Comparison of ENCODE assay signal across 18 cellular contexts in the genomic region with DNA sequence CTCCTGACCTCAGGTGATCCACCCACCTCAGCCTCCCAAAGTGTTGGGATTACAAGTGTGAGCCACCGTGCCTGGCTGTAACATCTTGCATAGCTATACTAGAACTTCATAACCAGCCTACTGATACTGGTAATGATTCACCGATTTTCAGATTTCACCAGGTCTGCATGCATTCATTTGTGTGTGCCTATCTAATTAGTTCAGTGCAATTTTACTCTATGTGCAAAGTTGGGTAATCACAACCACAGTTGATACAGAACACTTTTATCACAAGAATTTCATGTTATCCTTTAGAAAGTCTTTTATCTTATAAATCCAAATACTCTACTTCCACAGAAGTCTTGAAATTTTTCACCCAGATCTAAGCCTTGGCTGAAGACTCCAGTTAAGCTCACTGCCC.
DNase-seq lines count a peak whose midpoint lies in the region; ATAC-seq lines count a peak whose summit lies in the region.
"Had no signal": no experiment of that assay in that cellular context is flagged by ENCODE, and none has a peak within 500 bp of the region (broad histone marks: within the 10 kb centered on the region; RNA-seq: fewer than 3 reads in every experiment).

No MANE protein-coding gene starts in this region.

- H3K36me3 Mint-ChIP-seq in central memory CD8-positive, alpha-beta T cell (ENCODE audit: insufficient read depth): peaks cover 5% of the 10 kb centered on the region

- H3K9me3 Mint-ChIP-seq in central memory CD8-positive, alpha-beta T cell: no peaks in the 10 kb centered on the region
- H3K9me3 Mint-ChIP-seq: CD4-positive, alpha-beta T cell; CD8-positive, alpha-beta T cell had no signal

- no peaks in the 10 kb centered on the region for H3K27me3 Mint-ChIP-seq in central memory CD8-positive, alpha-beta T cell
- H3K27me3 Mint-ChIP-seq: B cell; CD4-positive, alpha-beta T cell had no signal

- peak; percentile 41 for DNase-seq in activated effector memory CD4-positive, alpha-beta T cell treated with anti-CD3 and anti-CD28 coated beads, Interleukin-2, amount 50 U/mL, for 16 hours
- DNase-seq in activated effector memory CD4-positive, alpha-beta T cell treated with Interleukin-2 at 50 U/mL for 16 hours: no peak
- DNase-seq in amniotic epithelial cell (ENCODE audit: low read depth) (peak; percentile 97), iris pigment epithelial cell (ENCODE audit: low read depth) (peak; percentile 47), germinal center (ENCODE audit: low spot score) (no peak), NCI-H2227 treated with DMSO at 0.1 percent for 48 hours (lab: John Stamatoyannopoulos, UW) (no peak)
- DNase-seq in central memory CD8-positive, alpha-beta T cell (ENCODE audit: low spot score in 2 of 2): no peak
- DNase-seq: AML-193; Caco-2; Calu3; CD4-positive, alpha-beta T cell; CD8-positive, alpha-beta T cell; DMS79 treated with DMSO at 0.1 percent for 48 hours; GDM1 had no signal

- no peak overlapping the region for H3K4me3 Mint-ChIP-seq in central memory CD8-positive, alpha-beta T cell
- H3K4me3 Mint-ChIP-seq: B cell; CD4-positive, alpha-beta T cell; CD8-positive, alpha-beta T cell had no signal

- peaks cover 14% of the 10 kb centered on the region for H3K4me1 Mint-ChIP-seq in central memory CD8-positive, alpha-beta T cell

- peak overlapping the region; percentile 55 for H3K27ac Mint-ChIP-seq in central memory CD8-positive, alpha-beta T cell (ENCODE audit: low read depth)
- H3K27ac Mint-ChIP-seq: B cell; CD4-positive, alpha-beta T cell; CD8-positive, alpha-beta T cell had no signal

- ATAC-seq in central memory CD8-positive, alpha-beta T cell (replicated peaks; ENCODE audit: extremely low read depth, poor library complexity, severe bottlenecking): no peak
- ATAC-seq in HG02623 (IDR thresholded peaks at IDR 0.05; ENCODE audit: unreplicated experiment): no peak
- ATAC-seq: A549; CD8-positive, alpha-beta T cell; GM12878 had no signal

Comparison
In these comparisons a context has a peak if more than half of its experiments do, and no peak if none do; other contexts are left out.
1. DNase-seq: peak in activated effector memory CD4-positive, alpha-beta T cell treated with anti-CD3 and anti-CD28 coated beads, Interleukin-2, amount 50 U/mL, for 16 hours (single experiment), amniotic epithelial cell (single experiment) and iris pigment epithelial cell (single experiment); none in activated effector memory CD4-positive, alpha-beta T cell treated with Interleukin-2 at 50 U/mL for 16 hours (single experiment), central memory CD8-positive, alpha-beta T cell (0 of 2), germinal center (single experiment) and NCI-H2227 treated with DMSO at 0.1 percent for 48 hours (single experiment).